Comparison of ENCODE assay signal across 8 cellular contexts in the genomic region with DNA sequence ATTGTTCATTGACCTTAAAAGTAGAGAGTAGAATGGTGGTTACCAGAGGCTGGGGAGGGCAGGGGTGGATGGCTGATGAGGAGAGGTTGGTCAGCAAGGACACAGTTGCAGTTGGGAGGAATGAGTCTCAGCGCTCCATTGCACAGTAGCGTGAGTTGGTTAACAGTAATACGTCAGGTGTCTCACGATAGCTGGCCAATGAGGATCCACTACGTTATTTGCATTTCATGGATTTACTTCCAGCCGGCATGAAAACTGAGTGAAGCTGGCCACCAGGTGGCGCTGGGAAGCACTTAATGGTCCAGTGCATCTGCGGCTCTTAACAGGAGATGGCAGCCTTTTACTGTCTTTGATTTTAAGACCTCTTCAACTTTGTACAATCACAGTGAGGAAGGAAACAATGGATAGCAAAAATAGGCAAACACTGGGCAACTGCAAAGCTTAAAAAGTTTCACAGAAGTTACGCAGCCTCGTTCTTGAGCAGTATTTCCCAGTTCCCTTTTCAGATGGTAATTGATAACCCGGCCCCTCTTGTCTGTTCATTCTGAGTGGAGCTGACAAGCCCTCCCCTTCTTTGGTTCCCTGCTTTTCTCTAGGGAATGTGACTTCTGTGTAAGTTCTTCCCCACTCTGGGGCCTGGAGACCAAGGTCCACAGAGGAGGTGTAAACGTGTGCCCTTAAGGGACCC. TPM values are rescaled to one million over a fixed set of nuclear protein-coding genes. Genes with fewer than 3 reads are reported as not detected.
A peak's percentile ranks its signal among the peaks of the same experiment; 100 is the strongest.
DNase-seq lines count a peak whose midpoint lies in the region; ATAC-seq and TF ChIP-seq lines count a peak whose summit lies in the region.

No MANE protein-coding gene starts in this region.

- DNase-seq in NCI-H1048 (lab: John Stamatoyannopoulos, UW) = peak; percentile 74
- DNase-seq in SK-MEL-5 (ENCODE audit: low read depth, low spot score) = peak; percentile 92
- DNase-seq in activated gamma-delta T cell treated with anti-CD3 and anti-CD28 coated beads, Interleukin-2, amount 50 U/mL, for 16 hours (ENCODE audit: low read depth) = peak; percentile 64
- DNase-seq in glomerular endothelial cell (ENCODE audit: extremely low read depth, low read depth, low spot score) = peak; percentile 94
- peak; percentile 93 for DNase-seq in transverse colon

- peak; percentile 78 for ATAC-seq in HG02610 (IDR thresholded peaks at IDR 0.05; ENCODE audit: unreplicated experiment)

- intact Hi-C loops in transverse colon (cut with DNase I; ENCODE audit: low total_unique reads) = loop anchor here (2.0 to 5.0 kb wide), 3 partner anchors 133 to 433 kb away; no protein-coding TSS in a partner anchor

- H2AFZ ChIP-seq in parathyroid adenoma = peak overlapping the region; percentile 66

- H3K27me3 ChIP-seq in parathyroid adenoma (ENCODE audit: control insufficient read depth, insufficient read depth, low read length) = no peaks in the 10 kb centered on the region
- H3K27me3 ChIP-seq in transverse colon = no peaks in the 10 kb centered on the region

- TF ChIP-seq EP300 in transverse colon (IDR thresholded peaks at IDR 0.05; ENCODE audit: low read depth) = no peak

- H3K4me1 ChIP-seq in parathyroid adenoma (peaks cover 6% of the 10 kb centered on the region), transverse colon (peaks cover 0 to 8% (median 0%) of the 10 kb centered on the region in 4 donors)

- TF ChIP-seq CTCF in GM12801 (IDR thresholded peaks at IDR 0.05; ENCODE audit: extremely low read depth, insufficient read length) (peak; percentile 23), parathyroid adenoma (IDR thresholded peaks at IDR 0.05) (peak; percentile 98), transverse colon (IDR thresholded peaks at IDR 0.05) (peak; percentile 94 to 100 (median 97))

- H3K79me2 ChIP-seq in parathyroid adenoma = no peaks in the 10 kb centered on the region

- no peak overlapping the region for H3K9ac ChIP-seq in parathyroid adenoma

- TF ChIP-seq POLR2A in transverse colon (IDR thresholded peaks at IDR 0.05) = no peak

- no peak overlapping the region for H3K27ac ChIP-seq in parathyroid adenoma
- H3K27ac ChIP-seq in transverse colon = peak overlapping the region in 1 of 4 donors; percentile 8

- 6 to 8% methylated on average over 2 to 12 of the region's 12 CpGs for WGBS in transverse colon (ENCODE audit: low coverage in 1 of 2), 2 donors

- H3K4me2 ChIP-seq in parathyroid adenoma (ENCODE audit: low read length) = peak overlapping the region; percentile 40

- no peak overlapping the region for H3K4me3 ChIP-seq in parathyroid adenoma (ENCODE audit: low read depth, low read length)
- H3K4me3 ChIP-seq in transverse colon = no peak overlapping the region

- no peaks in the 10 kb centered on the region for H3K9me3 ChIP-seq in parathyroid adenoma (ENCODE audit: control insufficient read depth, low read length)
- H3K9me3 ChIP-seq in transverse colon = no peaks in the 10 kb centered on the region

- in situ Hi-C loops in SK-MEL-5 (cut with HindIII; ENCODE audit: low pct_unique_long_range_greater_than_20kb, low sequenced_read_pairs) (no loop called here), transverse colon (cut with MboI; ENCODE audit: low pct_ligation_motif_present in 1 of 4, low pct_unique_long_range_greater_than_20kb in 1 of 4, low sequenced_read_pairs in 3 of 4) (loop anchor here (5.0 to 25.0 kb wide), 8 partner anchors 238 to 763 kb away; a partner anchor contains a TSS)

- H3K36me3 ChIP-seq in parathyroid adenoma (ENCODE audit: control insufficient read depth, insufficient read depth, low read length) (no peaks in the 10 kb centered on the region), transverse colon (no peaks in the 10 kb centered on the region)

RNA-seq across cellular contexts. Expression of a gene that starts 23.7 kb away (rescaled TPM):
- 7.1 and 8.1 TPM in 2 replicates for total RNA-seq in SK-MEL-5 (2014; rRNA removed; shearing (Covaris generic))
- 4.0 and 5.2 TPM in 2 replicates for polyA plus RNA-seq in SK-MEL-5 (2015; cell fraction: cytosol; rRNA removed)
- polyA plus RNA-seq in SK-MEL-5 (2015; cell fraction: nucleus; rRNA removed) = 14.9 and 26.9 TPM in 2 replicates
- total RNA-seq in glomerular endothelial cell (6.9 and 16.3 TPM in 2 replicates), transverse colon (10 to 100 TPM in 1 of 4 donors, 1 to 10 TPM in 3; 3.8 to 34.8 (median 5.3) TPM)

Comparison
In these comparisons a context has a peak if more than half of its experiments do, and no peak if none do; other contexts are left out.
1. CTCF ChIP-seq: peak in every context shown above with its lines; median percentile 98 in parathyroid adenoma; 97 in transverse colon; 23 in GM12801.